Comparison of ENCODE assay signal across 14 cellular contexts in the genomic region with DNA sequence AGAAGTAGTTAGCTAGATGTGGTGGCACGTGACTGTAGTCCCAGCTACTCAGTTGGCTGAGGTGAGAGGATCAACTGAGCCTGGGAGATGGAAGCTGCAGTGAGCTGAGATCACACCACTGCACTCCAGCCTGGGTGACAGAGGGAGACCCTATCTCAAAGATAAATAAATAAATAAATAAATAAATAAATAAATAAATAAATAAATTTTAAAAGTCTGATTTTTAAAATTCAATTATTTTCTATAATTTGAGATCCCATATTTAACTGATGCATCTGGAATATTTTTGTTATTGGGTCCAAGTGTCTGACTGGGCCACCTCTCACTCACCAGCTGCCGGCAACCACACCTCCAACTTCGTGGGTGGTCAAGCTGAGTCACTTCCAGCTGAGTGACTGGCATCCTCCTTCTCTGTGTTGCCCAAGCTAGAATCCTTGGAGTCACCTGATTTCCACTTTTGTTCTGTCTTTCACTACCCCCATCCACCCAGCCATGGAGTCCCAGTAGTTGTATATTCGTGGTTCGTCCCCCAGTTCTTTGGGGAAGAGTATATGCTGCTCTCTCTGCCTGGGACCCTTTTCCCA.
A peak's percentile ranks its signal among the peaks of the same experiment; 100 is the strongest.
DNase-seq lines count a peak whose midpoint lies in the region; ATAC-seq and TF ChIP-seq lines count a peak whose summit lies in the region.
"Had no signal": no experiment of that assay in that cellular context is flagged by ENCODE, and none has a peak within 500 bp of the region (broad histone marks: within the 10 kb centered on the region; RNA-seq: fewer than 3 reads in every experiment).

No MANE protein-coding gene starts in this region.

- BruUV-seq in Panc1 (replicated peaks; lab: Mats Ljungman, UMichigan), result no TSS peak

- CTCF ChIA-PET in Panc1 (lab: Charles Lee), result no interaction called here
- CTCF ChIA-PET in activated CD8-positive, alpha-beta T cell treated with anti-CD3 and anti-CD28 coated beads, Interleukin-2, amount 10 ng/mL, durations not matched to agents 7 days and 5 days (lab: Charles Lee), result no interaction called here

- H3K9me2 ChIP-seq in GM23338 (ENCODE audit: insufficient read depth), result peaks cover 9% of the 10 kb centered on the region

- TF ChIP-seq CTCF in GM23338 (conservative IDR thresholded peaks at IDR 0.05; ENCODE audit: low read depth in 2 of 2) (no peak), Panc1 (IDR thresholded peaks at IDR 0.05) (no peak), osteoblast (IDR thresholded peaks at IDR 0.05; ENCODE audit: extremely low read depth, low read depth, low read length) (no peak)

- H2AFZ ChIP-seq in GM23338 (peak overlapping the region; percentile 65; the same call in 1 of the 2 replicates), osteoblast (ENCODE audit: low read length) (no peak overlapping the region)

- no peaks in the 10 kb centered on the region for H4K20me1 ChIP-seq in GM23338 (replicated peaks; ENCODE audit: insufficient read depth)
- no peaks in the 10 kb centered on the region for H4K20me1 ChIP-seq in osteoblast (ENCODE audit: insufficient read depth, low read length)

- H3K79me2 ChIP-seq in GM23338 (replicated peaks; ENCODE audit: insufficient read depth) (no peaks in the 10 kb centered on the region), osteoblast (ENCODE audit: insufficient read depth, low read length) (no peaks in the 10 kb centered on the region)

- no peak overlapping the region for H3K4me2 ChIP-seq in GM23338
- peak overlapping the region; percentile 21 for H3K4me2 ChIP-seq in osteoblast (ENCODE audit: insufficient read depth, low read length)

- POLR2A ChIA-PET in Panc1 (lab: Charles Lee), result no interaction called here
- POLR2A ChIA-PET in activated CD8-positive, alpha-beta T cell treated with anti-CD3 and anti-CD28 coated beads, Interleukin-2, amount 10 ng/mL, durations not matched to agents 7 days and 5 days (lab: Charles Lee), result interaction anchor here (1.2 kb wide), 1 partner anchor 9 kb away, joined by 3 read pairs; no protein-coding TSS in a partner anchor

- H3K27ac ChIP-seq in GM23338 (ENCODE audit: low read depth) (no peak overlapping the region), Panc1 (ENCODE audit: low read length) (no peak overlapping the region), osteoblast (ENCODE audit: low read depth, low read length) (no peak overlapping the region)

- intact Hi-C loops in Panc1 (cut with micrococcal nuclease; ENCODE audit: unreplicated experiment), result no loop called here

- peaks cover 4% of the 10 kb centered on the region for H3K27me3 Mint-ChIP-seq in GM23338 (ENCODE audit: insufficient read depth, low read depth, poor library complexity)
- H3K27me3 Mint-ChIP-seq in activated CD8-positive, alpha-beta T cell treated with anti-CD3 and anti-CD28 coated beads, Interleukin-2, amount 10 ng/mL, durations not matched to agents 7 days and 5 days (ENCODE audit: low read depth), result no peaks in the 10 kb centered on the region

- H3K9me3 ChIP-seq in Panc1 (ENCODE audit: control insufficient read depth, insufficient read depth, low read depth, low read length), result no peaks in the 10 kb centered on the region
- no peaks in the 10 kb centered on the region for H3K9me3 ChIP-seq in osteoblast (ENCODE audit: low read depth, low read length)

- H3K4me1 ChIP-seq in GM23338 (ENCODE audit: insufficient read depth) (no peaks in the 10 kb centered on the region), Panc1 (ENCODE audit: control insufficient read depth, insufficient read depth, low read length) (no peaks in the 10 kb centered on the region), osteoblast (ENCODE audit: insufficient read depth, low read length) (peaks cover 5% of the 10 kb centered on the region)

- in situ Hi-C loops in Panc1 (cut with HindIII; ENCODE audit: low pct_unique_long_range_greater_than_20kb, low sequenced_read_pairs), result no loop called here

- H3K36me3 Mint-ChIP-seq in GM23338 (ENCODE audit: low read depth), result no peaks in the 10 kb centered on the region
- H3K36me3 Mint-ChIP-seq in activated CD8-positive, alpha-beta T cell treated with anti-CD3 and anti-CD28 coated beads, Interleukin-2, amount 10 ng/mL, durations not matched to agents 7 days and 5 days (ENCODE audit: low read depth), result no peaks in the 10 kb centered on the region
- H3K36me3 Mint-ChIP-seq: activated CD4-positive, alpha-beta memory T cell treated with anti-CD3 and anti-CD28 coated beads for 36 hours; CD4-positive, alpha-beta memory T cell had no signal

- no peak for ATAC-seq in GM23338
- ATAC-seq in Panc1, result no peak; the same call in 1 of the 2 replicates
- ATAC-seq in HG02885 (IDR thresholded peaks at IDR 0.05; ENCODE audit: poor library complexity, unreplicated experiment), result no peak
- no peak for ATAC-seq in activated CD8-positive, alpha-beta T cell treated with anti-CD3 and anti-CD28 coated beads, Interleukin-2, amount 10 ng/mL, durations not matched to agents 7 days and 5 days

- H3K4me3 Mint-ChIP-seq in GM23338, result no peak overlapping the region
- H3K4me3 Mint-ChIP-seq in activated CD8-positive, alpha-beta T cell treated with anti-CD3 and anti-CD28 coated beads, Interleukin-2, amount 10 ng/mL, durations not matched to agents 7 days and 5 days, result no peak overlapping the region
- H3K4me3 Mint-ChIP-seq: activated CD4-positive, alpha-beta memory T cell treated with anti-CD3 and anti-CD28 coated beads for 36 hours; CD4-positive, alpha-beta memory T cell had no signal

- H3K4me3 ChIP-seq in GM23338 (no peak overlapping the region), Panc1 (ENCODE audit: low read depth in 2 of 2, low read length in 2 of 2) (no peak overlapping the region), osteoblast (ENCODE audit: insufficient read depth, low read length) (no peak overlapping the region)

- H3K27me3 ChIP-seq in GM23338 (ENCODE audit: insufficient read depth), result no peaks in the 10 kb centered on the region
- H3K27me3 ChIP-seq in Panc1 (ENCODE audit: control insufficient read depth, insufficient read depth, low read length), result no peaks in the 10 kb centered on the region
- H3K27me3 ChIP-seq in osteoblast (ENCODE audit: insufficient read depth, low read length), result no peaks in the 10 kb centered on the region

- H3K27ac Mint-ChIP-seq in GM23338, result no peak overlapping the region
- no peak overlapping the region for H3K27ac Mint-ChIP-seq in activated CD8-positive, alpha-beta T cell treated with anti-CD3 and anti-CD28 coated beads, Interleukin-2, amount 10 ng/mL, durations not matched to agents 7 days and 5 days
- H3K27ac Mint-ChIP-seq: activated CD4-positive, alpha-beta memory T cell treated with anti-CD3 and anti-CD28 coated beads for 36 hours; CD4-positive, alpha-beta memory T cell had no signal

- H3K36me3 ChIP-seq in GM23338 (ENCODE audit: insufficient read depth) (no peaks in the 10 kb centered on the region), Panc1 (ENCODE audit: control insufficient read depth, insufficient read depth, low read length) (no peaks in the 10 kb centered on the region), osteoblast (ENCODE audit: insufficient read depth, low read length) (no peaks in the 10 kb centered on the region)

- DNase-seq in GM23338 (ENCODE audit: low spot score) (peak; percentile 17), Panc1 (ENCODE audit: low read depth, low spot score) (peak; percentile 51), dermis blood vessel endothelial cell (peak; percentile 33), osteoblast (ENCODE audit: insufficient read length, low spot score, missing footprints) (peak; percentile 79), hippocampal formation (lab: John Stamatoyannopoulos, UW) (no peak)
- DNase-seq in activated T-cell treated with anti-CD3 and anti-CD28 coated beads, Interleukin-2, amount 50 U/mL, for 1 hour, result no peak
- no peak for DNase-seq in activated CD8-positive, alpha-beta T cell treated with anti-CD3 and anti-CD28 coated beads, Interleukin-2, amount 10 ng/mL, durations not matched to agents 7 days and 5 days
- DNase-seq: activated CD4-positive, alpha-beta memory T cell treated with anti-CD3 and anti-CD28 coated beads for 36 hours; activated gamma-delta T cell treated with Interleukin-2 at 50 U/mL for 16 hours; CD4-positive, alpha-beta memory T cell; NCI-H1105; NCI-H2227 treated with DMSO at 0.1 percent for 48 hours; nucleus accumbens had no signal

- peaks cover 4% of the 10 kb centered on the region; the same call in 2 of the 3 replicates for H3K4me1 Mint-ChIP-seq in GM23338
- H3K4me1 Mint-ChIP-seq in activated CD8-positive, alpha-beta T cell treated with anti-CD3 and anti-CD28 coated beads, Interleukin-2, amount 10 ng/mL, durations not matched to agents 7 days and 5 days (ENCODE audit: low read depth), result no peaks in the 10 kb centered on the region
- H3K4me1 Mint-ChIP-seq: CD4-positive, alpha-beta memory T cell had no signal

- no peaks in the 10 kb centered on the region for H3F3A ChIP-seq in GM23338 (replicated peaks; ENCODE audit: low read depth)

- peaks cover 17% of the 10 kb centered on the region for H3K9me3 Mint-ChIP-seq in GM23338
- no peaks in the 10 kb centered on the region for H3K9me3 Mint-ChIP-seq in activated CD8-positive, alpha-beta T cell treated with anti-CD3 and anti-CD28 coated beads, Interleukin-2, amount 10 ng/mL, durations not matched to agents 7 days and 5 days (ENCODE audit: insufficient read depth)

TF ChIP-seq in GM23338, 12 proteins besides CTCF, POLR2A, EP300 and RAD21 (continues in another document):
- TF ChIP-seq STAT1 (IDR thresholded peaks at IDR 0.05; ENCODE audit: unreplicated experiment), result no peak
- no peak for TF ChIP-seq JUNB (IDR thresholded peaks at IDR 0.05; ENCODE audit: unreplicated experiment)
- no peak for TF ChIP-seq EZH2 (IDR thresholded peaks at IDR 0.05; ENCODE audit: low read depth, unreplicated experiment)
- TF ChIP-seq POLR2AphosphoS5 (IDR thresholded peaks at IDR 0.05; ENCODE audit: low read depth), result no peak
- no peak for TF ChIP-seq ZNF114 (CRISPR knock-in tag; IDR thresholded peaks at IDR 0.05)
- TF ChIP-seq, protein P1, sequence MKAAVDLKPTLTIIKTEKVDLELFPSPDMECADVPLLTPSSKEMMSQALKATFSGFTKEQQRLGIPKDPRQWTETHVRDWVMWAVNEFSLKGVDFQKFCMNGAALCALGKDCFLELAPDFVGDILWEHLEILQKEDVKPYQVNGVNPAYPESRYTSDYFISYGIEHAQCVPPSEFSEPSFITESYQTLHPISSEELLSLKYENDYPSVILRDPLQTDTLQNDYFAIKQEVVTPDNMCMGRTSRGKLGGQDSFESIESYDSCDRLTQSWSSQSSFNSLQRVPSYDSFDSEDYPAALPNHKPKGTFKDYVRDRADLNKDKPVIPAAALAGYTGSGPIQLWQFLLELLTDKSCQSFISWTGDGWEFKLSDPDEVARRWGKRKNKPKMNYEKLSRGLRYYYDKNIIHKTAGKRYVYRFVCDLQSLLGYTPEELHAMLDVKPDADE (IDR thresholded peaks at IDR 0.05), result no peak
- TF ChIP-seq NANOG (IDR thresholded peaks at IDR 0.05; ENCODE audit: borderline replicate concordance), result no peak
- no peak for TF ChIP-seq EZH2phosphoT487 (IDR thresholded peaks at IDR 0.05; ENCODE audit: unreplicated experiment)

Comparison
In these comparisons a context has a peak if more than half of its experiments do, and no peak if none do; other contexts are left out.
1. DNase-seq: peak in GM23338 (single experiment), Panc1 (single experiment), dermis blood vessel endothelial cell (single experiment) and osteoblast (single experiment); none in activated T-cell treated with anti-CD3 and anti-CD28 coated beads, Interleukin-2, amount 50 U/mL, for 1 hour (single experiment), hippocampal formation (0 of 2) and activated CD8-positive, alpha-beta T cell treated with anti-CD3 and anti-CD28 coated beads, Interleukin-2, amount 10 ng/mL, durations not matched to agents 7 days and 5 days (single experiment).